Comparison of ENCODE assay signal across 8 cellular contexts in the genomic region with DNA sequence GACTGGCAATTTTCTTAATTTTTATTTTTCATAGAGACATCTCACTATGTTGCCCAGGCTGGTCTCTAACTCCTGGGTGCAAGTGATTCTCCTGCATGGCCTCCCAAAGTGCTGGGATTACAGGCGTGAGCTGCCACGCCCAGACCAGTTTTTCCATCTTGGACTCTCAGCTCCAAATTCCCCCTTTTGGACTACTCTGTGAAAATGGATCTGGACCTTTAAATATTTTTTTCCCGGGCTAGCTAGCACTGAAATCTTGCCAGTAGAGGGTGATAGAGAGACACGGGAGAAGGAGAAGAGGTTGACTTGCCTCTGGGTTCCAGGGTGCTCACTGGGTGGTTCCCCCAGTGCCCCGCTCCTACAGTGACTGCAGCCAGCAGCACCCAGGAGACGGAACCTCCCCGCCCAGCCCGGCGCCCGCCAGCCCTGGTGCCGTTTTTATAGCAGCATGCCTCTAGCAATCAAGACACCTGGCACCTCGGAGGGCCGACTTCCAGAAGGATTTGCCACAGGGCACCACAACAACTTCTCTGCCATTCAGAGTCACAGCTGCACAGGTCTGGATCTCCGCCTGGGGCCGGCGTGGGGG. TPM values are rescaled to one million over a fixed set of nuclear protein-coding genes. Genes with fewer than 3 reads are reported as not detected.
A peak's percentile ranks its signal among the peaks of the same experiment; 100 is the strongest.
DNase-seq lines count a peak whose midpoint lies in the region; ATAC-seq, FAIRE-seq and TF ChIP-seq lines count a peak whose summit lies in the region.

No MANE protein-coding gene starts in this region.

- WGBS in K562 (ENCODE audit: insufficient coverage, low coverage, missing lambda C conversion rate), result 9% methylated on average over 16 of the region's 16 CpGs
- WGBS in small intestine, 3 donors, result 1 to 15% (median 8%) methylated on average over 16 of the region's 16 CpGs

- no TSS peak for BruUV-seq in K562 (replicated peaks; lab: Mats Ljungman, UMichigan)

- H3K4me3 ChIP-seq in GM12875 (ENCODE audit: low read depth, low read length), result no peak overlapping the region
- H3K4me3 ChIP-seq in K562, result no peak overlapping the region
- H3K4me3 ChIP-seq in small intestine (ENCODE audit: low read depth in 1 of 2, low read length in 2 of 2), result peak overlapping the region; percentile 33 to 61

- TF ChIP-seq POLR2A in K562 (conservative IDR thresholded peaks at IDR 0.05), result no peak

- H3K9ac ChIP-seq in K562 (ENCODE audit: insufficient read depth in 1 of 2, low read depth in 2 of 2, low read length in 2 of 2), result peak overlapping the region in 1 of 2 experiments; percentile 81; a peak in 2 of 4 replicates

- POLR2A ChIA-PET in K562 (lab: Yijun Ruan, JAX), result interaction anchor here (1.1 to 2.3 kb wide), 2 partner anchors 9 to 105 kb away, joined by 3 to 7 read pairs; no protein-coding TSS in a partner anchor

- peaks cover 0 to 7% of the 10 kb centered on the region in 2 experiments; a peak in 3 of 5 replicates for H3K4me1 ChIP-seq in K562 (replicated peaks in 1 of 2; ENCODE audit: control insufficient read depth in 2 of 2, insufficient read depth in 2 of 2, low read length in 2 of 2)
- no peaks in the 10 kb centered on the region for H3K4me1 ChIP-seq in small intestine (ENCODE audit: control insufficient read depth in 2 of 2, insufficient read depth in 1 of 2, low read depth in 1 of 2, low read length in 1 of 2)

- H4K20me1 ChIP-seq in K562 (replicated peaks; ENCODE audit: control insufficient read depth, insufficient read depth, low read length), result no peaks in the 10 kb centered on the region

- intact Hi-C loops in K562 (cut with micrococcal nuclease), result loop anchor here (1.0 kb wide), 2 partner anchors 10 to 65 kb away; no protein-coding TSS in a partner anchor

- TF ChIP-seq RAD21 in K562 (CRISPR knock-in tag; conservative IDR thresholded peaks at IDR 0.05 in 1 of 2, IDR thresholded peaks at IDR 0.05 in 1 of 2), result peak; percentile 67 to 80

- in situ Hi-C loops in K562 (cut with MboI), result no loop called here

- no peaks in the 10 kb centered on the region for H3K79me2 ChIP-seq in K562 (ENCODE audit: control insufficient read depth, insufficient read depth, low read length)

- no peak for TF ChIP-seq EP300 in K562 (IDR thresholded peaks at IDR 0.05; ENCODE audit: low read length)

- H2AFZ ChIP-seq in K562 (ENCODE audit: low read depth, low read length), result peak overlapping the region; percentile 63; the same call in 1 of the 2 replicates

- DNase-seq in NCI-H1092 (lab: John Stamatoyannopoulos, UW) (peak; percentile 87), SK-N-DZ (ENCODE audit: low spot score) (peak; percentile 80), K562 (ENCODE audit: extremely low read depth in 1 of 4, low spot score in 3 of 4) (peak; percentile 72 to 85 (median 77)), iPS-NIHi11 (ENCODE audit: low spot score) (peak; percentile 91), small intestine (peak; percentile 93)

- H3K9me1 ChIP-seq in K562 (ENCODE audit: control insufficient read depth, insufficient read depth, low read length), result no peaks in the 10 kb centered on the region

- peak; percentile 99 for TF ChIP-seq CTCF in 22Rv1 (IDR thresholded peaks at IDR 0.05)
- TF ChIP-seq CTCF in GM12875 (IDR thresholded peaks at IDR 0.05; ENCODE audit: borderline replicate concordance, insufficient read depth, low read depth, low read length), result peak; percentile 75
- peak; percentile 84 to 96 (median 93) for TF ChIP-seq CTCF in K562 (IDR thresholded peaks at IDR 0.05 in 2 of 3, conservative IDR thresholded peaks at IDR 0.05 in 1 of 3; ENCODE audit: insufficient read depth in 2 of 3, low read depth in 1 of 3, low read length in 3 of 3)

- no peak overlapping the region for H3K27ac ChIP-seq in 22Rv1
- H3K27ac ChIP-seq in K562 (ENCODE audit: extremely low read depth, low read depth, low read length), result no peak overlapping the region
- peak overlapping the region in 1 of 2 donors; percentile 57 for H3K27ac ChIP-seq in small intestine (ENCODE audit: low read depth in 1 of 2, low read length in 1 of 2)

- H3K36me3 ChIP-seq in K562 (ENCODE audit: control insufficient read depth, insufficient read depth, low read length) (no peaks in the 10 kb centered on the region), small intestine (ENCODE audit: control insufficient read depth in 2 of 2, insufficient read depth in 2 of 2, low read length in 2 of 2) (no peaks in the 10 kb centered on the region)

- no peaks in the 10 kb centered on the region; a peak in 1 of 5 replicates for H3K27me3 ChIP-seq in K562 (ENCODE audit: control insufficient read depth in 2 of 2, insufficient read depth in 2 of 2, low read length in 2 of 2)
- no peaks in the 10 kb centered on the region for H3K27me3 ChIP-seq in small intestine (ENCODE audit: control insufficient read depth in 2 of 2, insufficient read depth in 2 of 2, low read length in 2 of 2)

- CTCF ChIA-PET in K562 (lab: Yijun Ruan, JAX; ENCODE audit: low intra/inter-chr PET ratio), result interaction anchor here (1.2 to 2.1 kb wide), 2 partner anchors 65 to 193 kb away, joined by 5 to 11 read pairs; no protein-coding TSS in a partner anchor

- FAIRE-seq in K562 (lab: Jason Lieb, UNC) (peak; percentile 90), small intestine (lab: Jason Lieb, UNC) (no peak)

- ATAC-seq in HG02642 (IDR thresholded peaks at IDR 0.05; ENCODE audit: poor library complexity, unreplicated experiment), result peak; percentile 97
- ATAC-seq in K562, result peak; percentile 96

- H3K9me3 ChIP-seq in K562 (replicated peaks; ENCODE audit: control insufficient read depth, insufficient read depth, low read depth, low read length) (no peaks in the 10 kb centered on the region), small intestine (ENCODE audit: control insufficient read depth, low read depth) (no peaks in the 10 kb centered on the region)

- no peak overlapping the region; the same call in 1 of the 2 replicates for H3K4me2 ChIP-seq in K562 (ENCODE audit: insufficient read depth, low read length)

TF ChIP-seq in K562, 482 proteins besides CTCF, POLR2A, EP300 and RAD21 (continues in another document):
- peak; percentile 71; the same call in 1 of the 2 replicates for TF ChIP-seq XRCC5 (IDR thresholded peaks at IDR 0.05; ENCODE audit: low read depth, low read length)
- no peak for TF ChIP-seq KDM1A (IDR thresholded peaks at IDR 0.05)
- peak; percentile 63 for TF ChIP-seq PRDM10 (IDR thresholded peaks at IDR 0.05; ENCODE audit: partially characterized antibody)
- 0 out of 2 replicates have a peak, but pooled peaks have one; percentile 21 for TF ChIP-seq TOE1 (IDR thresholded peaks at IDR 0.05; ENCODE audit: borderline replicate concordance)
- no peak for TF ChIP-seq TOE1 (CRISPR knock-in tag; IDR thresholded peaks at IDR 0.05; ENCODE audit: borderline replicate concordance, low read depth)
- no peak for TF ChIP-seq PHB2 (IDR thresholded peaks at IDR 0.05; ENCODE audit: low read depth)
- TF ChIP-seq ZNF384 (IDR thresholded peaks at IDR 0.05; ENCODE audit: low read depth, low read length), result peak; percentile 47; the same call in 1 of the 2 replicates
- TF ChIP-seq CREBBP (IDR thresholded peaks at IDR 0.05; ENCODE audit: low read depth, low read length), result no peak
- no peak for TF ChIP-seq NR1H2 (CRISPR knock-in tag; IDR thresholded peaks at IDR 0.05)

RNA-seq across cellular contexts. Expression of gene SCCPDH, which starts 34.7 kb away (rescaled TPM):
- polyA plus RNA-seq in SK-N-DZ (2014; cell fraction: cytosol; rRNA removed), result 47.1 and 50.8 TPM in 2 replicates
- 19.9 and 29.8 TPM in 2 replicates for polyA plus RNA-seq in SK-N-DZ (2014; cell fraction: nucleus; rRNA removed)
- total RNA-seq in K562 (2011; cell fraction: chromatin; rRNA removed; ENCODE audit: low replicate concordance), result 13.0 and 22.1 TPM in 2 replicates
- 18.0 and 18.2 TPM in 2 replicates for total RNA-seq in K562 (2011; cell fraction: nucleolus; rRNA removed)
- 25.6 and 32.5 TPM in 2 replicates for total RNA-seq in K562 (2011; cell fraction: nucleoplasm; rRNA removed)
- total RNA-seq in K562 (2014; rRNA removed) (37.1 and 42.3 TPM in 2 replicates), K562 (2014; rRNA removed; fragmentation: Illumina TruSeq; extraction: Trizol) (47.1 and 54.4 TPM in 2 replicates), K562 (2015; rRNA removed; fragmentation: Illumina TruSeq; extraction: Trizol) (36.6 and 38.2 TPM in 2 replicates), K562 (2021) (37.8 and 38.3 TPM in 2 replicates)
- polyA plus RNA-seq in K562 (2011; rRNA removed) (39.9 and 61.9 TPM in 2 replicates), K562 (2014; fragmentation: Illumina TruSeq; extraction: Trizol) (28.8 and 29.8 TPM in 2 replicates), K562 (2014; fragmentation: Nextera tagmentation; extraction: Ambion mirVana) (10 to 100 TPM in 1 of 2 experiments, 1 to 10 TPM in 1; 7.0 to 11.8 TPM), K562 (2014; rRNA removed) (48.2 and 51.9 TPM in 2 replicates), small intestine (10 to 100 TPM; 27.1 to 35.1 (median 28.9) TPM)
- 20.4 and 30.0 TPM in 2 replicates for polyA plus RNA-seq in K562 (2011; cell fraction: cytosol; rRNA removed)
- polyA plus RNA-seq in K562 (2011; cell fraction: nucleus; rRNA removed), result 9.3 and 15.3 TPM in 2 replicates
- polyA plus RNA-seq in K562 (2012), result 34.8 and 38.1 TPM in 2 replicates
- 40.2 and 42.3 TPM in 2 replicates for polyA minus RNA-seq in K562 (2011; rRNA and poly(A)+ RNA removed)
- polyA minus RNA-seq in K562 (2011; cell fraction: cytosol; rRNA and poly(A)+ RNA removed), result 14.8 and 14.9 TPM in 2 replicates
- polyA minus RNA-seq in K562 (2011; cell fraction: nucleus; rRNA and poly(A)+ RNA removed), result 8.1 and 12.9 TPM in 2 replicates

Comparison
In these comparisons a context has a peak if more than half of its experiments do, and no peak if none do; other contexts are left out.
1. H3K4me3 ChIP-seq: peak in small intestine (2 of 2); none in GM12875 (single experiment) and K562 (single experiment).
2. Peak in every context shown above with its lines, with median percentiles within 50 percentile points of each other: CTCF ChIP-seq and DNase-seq.